1 cellular context compared by ENCODE assay signal in the genomic region with DNA sequence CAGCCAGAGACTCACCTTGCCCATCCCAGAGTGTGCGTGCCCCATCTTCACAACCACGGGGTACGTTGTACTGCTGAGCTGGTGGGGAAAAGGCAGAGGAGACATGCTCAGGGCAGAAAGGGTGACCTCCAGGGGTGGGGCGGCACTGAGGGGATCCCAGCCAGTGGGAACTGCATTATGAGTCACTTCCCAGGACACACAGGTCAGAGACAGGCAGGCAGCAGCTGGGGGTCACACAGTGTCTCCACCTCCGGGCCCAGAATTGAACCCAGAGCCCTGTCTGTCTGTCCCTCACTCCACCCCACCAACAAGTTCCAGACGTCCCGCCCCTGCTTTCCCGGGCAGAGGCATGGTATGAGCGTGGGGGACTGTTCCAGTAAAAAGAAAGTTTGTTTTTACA.
A peak's percentile ranks its signal among the peaks of the same experiment; 100 is the strongest.
TF ChIP-seq lines count a peak whose summit lies in the region.

No MANE protein-coding gene starts in this region.

TF ChIP-seq in IMR-90, 13 proteins besides CTCF, POLR2A, EP300 and RAD21:
- TF ChIP-seq FOS (IDR thresholded peaks at IDR 0.05; ENCODE audit: low read depth, low read length), result peak; percentile 54; the same call in 1 of the 2 replicates
- no peak for TF ChIP-seq MAFK (IDR thresholded peaks at IDR 0.05; ENCODE audit: low read depth, low read length)
TF ChIP-seq in IMR-90: peak in this region for 1.
